In the genomic region with DNA sequence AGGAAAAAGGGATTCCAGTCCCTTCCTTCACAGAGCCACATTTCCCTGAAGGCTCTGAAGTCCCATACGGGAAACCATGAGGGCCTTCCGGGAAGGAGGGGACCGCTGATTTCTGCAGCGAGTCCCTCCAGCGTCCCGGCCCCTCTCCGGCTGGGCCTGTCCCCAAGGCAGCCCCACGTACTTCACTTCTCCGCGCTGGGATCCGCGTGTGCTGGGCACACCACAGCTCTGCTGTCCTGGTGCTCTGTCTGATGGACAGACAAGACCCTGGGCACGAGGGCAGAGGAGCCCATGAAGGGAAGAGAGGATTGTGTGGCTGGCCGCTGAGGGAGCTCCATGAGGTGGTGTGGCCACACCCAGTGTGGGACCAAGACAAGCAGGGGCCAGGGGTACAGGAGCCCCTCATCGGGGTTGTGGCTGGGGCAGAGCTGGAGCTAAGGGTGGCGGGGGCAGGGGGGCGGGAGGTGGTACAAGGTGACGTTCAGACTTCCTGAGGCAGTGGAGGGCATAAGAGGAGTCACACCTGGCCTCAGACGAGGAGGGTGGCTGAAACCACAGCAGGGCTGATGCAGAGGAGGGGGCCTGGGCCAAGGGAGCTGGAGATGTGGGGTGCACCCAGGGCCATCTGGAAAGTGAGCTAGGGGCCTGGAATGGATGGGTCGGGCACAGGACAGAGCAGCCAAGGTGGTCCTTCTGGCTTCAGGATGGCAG, we compare ENCODE assay signal across 13 cellular contexts. TPM values are rescaled to one million over a fixed set of nuclear protein-coding genes. Genes with fewer than 3 reads are reported as not detected.
DNase-seq lines count a peak whose midpoint lies in the region; ATAC-seq, FAIRE-seq and TF ChIP-seq lines count a peak whose summit lies in the region.
"Had no signal": no experiment of that assay in that cellular context is flagged by ENCODE, and none has a peak within 500 bp of the region (broad histone marks: within the 10 kb centered on the region; RNA-seq: fewer than 3 reads in every experiment).

No MANE protein-coding gene starts in this region.

- peak overlapping the region; percentile 18 for H3K27ac Mint-ChIP-seq in Caco-2 (ENCODE audit: unreplicated experiment)
- H3K27ac Mint-ChIP-seq in activated T-helper 2 cell treated with anti-CD3 and anti-CD28 coated beads, Interferon-gamma antibody, Interleukin-2, Interleukin-4, amounts not matched to agents 10 μg/mL and 5 μg/mL and 100 μg/mL, durations not matched to agents 14 hours and 24 hours and 36 hours, result no peak overlapping the region
- H3K27ac Mint-ChIP-seq in natural killer cell treated with Interleukin-12 subunit alpha and Interleukin-12 subunit beta and Interleukin-15 and Interleukin-18, amount 100 ng/mL, for 72 hours, result peak overlapping the region in 1 of 2 donors; percentile 21
- H3K27ac Mint-ChIP-seq: activated CD4-positive, alpha-beta T cell treated with anti-CD3 and anti-CD28 coated beads for 36 hours had no signal

- H3K27me3 ChIP-seq in Caco-2 (replicated peaks; ENCODE audit: control insufficient read depth, insufficient read depth, low read length) (no peaks in the 10 kb centered on the region), BE2C (no peaks in the 10 kb centered on the region)

- peaks cover 6% of the 10 kb centered on the region for H3K4me1 Mint-ChIP-seq in Caco-2 (ENCODE audit: low read depth, unreplicated experiment)
- H3K4me1 Mint-ChIP-seq in activated T-helper 2 cell treated with anti-CD3 and anti-CD28 coated beads, Interferon-gamma antibody, Interleukin-2, Interleukin-4, amounts not matched to agents 10 μg/mL and 5 μg/mL and 100 μg/mL, durations not matched to agents 14 hours and 24 hours and 36 hours (ENCODE audit: low read depth), result peaks cover 28% of the 10 kb centered on the region
- H3K4me1 Mint-ChIP-seq in natural killer cell treated with Interleukin-12 subunit alpha and Interleukin-12 subunit beta and Interleukin-15 and Interleukin-18, amount 100 ng/mL, for 72 hours (ENCODE audit: low read depth in 2 of 2), result peaks cover 22 to 33% of the 10 kb centered on the region in 2 donors

- H3K9me3 Mint-ChIP-seq in Caco-2 (ENCODE audit: unreplicated experiment), result no peaks in the 10 kb centered on the region
- no peaks in the 10 kb centered on the region for H3K9me3 Mint-ChIP-seq in activated T-helper 2 cell treated with anti-CD3 and anti-CD28 coated beads, Interferon-gamma antibody, Interleukin-2, Interleukin-4, amounts not matched to agents 10 μg/mL and 5 μg/mL and 100 μg/mL, durations not matched to agents 14 hours and 24 hours and 36 hours
- no peaks in the 10 kb centered on the region for H3K9me3 Mint-ChIP-seq in natural killer cell treated with Interleukin-12 subunit alpha and Interleukin-12 subunit beta and Interleukin-15 and Interleukin-18, amount 100 ng/mL, for 72 hours

- no peak for TF ChIP-seq CTCF in Caco-2 (IDR thresholded peaks at IDR 0.05; ENCODE audit: insufficient read depth in 1 of 2, low read depth in 1 of 2, low read length in 1 of 2, severe bottlenecking in 1 of 2, unreplicated experiment in 1 of 2)
- TF ChIP-seq CTCF in BE2C (IDR thresholded peaks at IDR 0.05; ENCODE audit: low read depth, low read length), result no peak

- H3K4me1 ChIP-seq in Caco-2 (no peaks in the 10 kb centered on the region), BE2C (peaks cover 17% of the 10 kb centered on the region)

- no peak for FAIRE-seq in RCC 7860 (lab: Jason Lieb, UNC)

- CTCF ChIA-PET in Caco-2 (lab: Charles Lee), result interaction anchor here (0.6 to 1.0 kb wide), 3 partner anchors 22 to 112 kb away, joined by 3 to 4 read pairs (median 4); no protein-coding TSS in a partner anchor

- no peak for DNase-seq in Caco-2
- DNase-seq in activated T-helper 2 cell treated with anti-CD3 and anti-CD28 coated beads, Interferon-gamma antibody, Interleukin-2, Interleukin-4, amounts not matched to agents 10 μg/mL and 5 μg/mL and 100 μg/mL, durations not matched to agents 14 hours and 24 hours and 36 hours (ENCODE audit: low spot score), result no peak
- DNase-seq in natural killer cell treated with Interleukin-12 subunit alpha and Interleukin-12 subunit beta and Interleukin-15 and Interleukin-18, amount 100 ng/mL, for 72 hours (ENCODE audit: low spot score), result no peak
- DNase-seq in NCI-H2171 (lab: John Stamatoyannopoulos, UW), result no peak
- no peak for DNase-seq in BE2C
- no peak for DNase-seq in RCC 7860 (ENCODE audit: low spot score)
- DNase-seq: C1 segment of cervical spinal cord, NCI-H1694 treated with DMSO at 0.1 percent for 48 hours, NCI-H524 treated with DMSO at 0.1 percent for 48 hours, SW 1271 had no signal

- H3K4me3 Mint-ChIP-seq in Caco-2 (ENCODE audit: unreplicated experiment), result no peak overlapping the region
- peak overlapping the region; percentile 34 for H3K4me3 Mint-ChIP-seq in activated T-helper 2 cell treated with anti-CD3 and anti-CD28 coated beads, Interferon-gamma antibody, Interleukin-2, Interleukin-4, amounts not matched to agents 10 μg/mL and 5 μg/mL and 100 μg/mL, durations not matched to agents 14 hours and 24 hours and 36 hours (ENCODE audit: low read depth)
- H3K4me3 Mint-ChIP-seq in natural killer cell treated with Interleukin-12 subunit alpha and Interleukin-12 subunit beta and Interleukin-15 and Interleukin-18, amount 100 ng/mL, for 72 hours, result peak overlapping the region; percentile 25
- H3K4me3 Mint-ChIP-seq: activated CD4-positive, alpha-beta T cell treated with anti-CD3 and anti-CD28 coated beads for 36 hours had no signal

- H3K9me3 ChIP-seq in Caco-2 (no peaks in the 10 kb centered on the region), BE2C (no peaks in the 10 kb centered on the region)
- H3K9me3 ChIP-seq: thoracic aorta had no signal

- H3K36me3 Mint-ChIP-seq in Caco-2 (ENCODE audit: insufficient read depth, unreplicated experiment), result peaks cover 67% of the 10 kb centered on the region
- no peaks in the 10 kb centered on the region for H3K36me3 Mint-ChIP-seq in activated T-helper 2 cell treated with anti-CD3 and anti-CD28 coated beads, Interferon-gamma antibody, Interleukin-2, Interleukin-4, amounts not matched to agents 10 μg/mL and 5 μg/mL and 100 μg/mL, durations not matched to agents 14 hours and 24 hours and 36 hours (ENCODE audit: low read depth)
- no peaks in the 10 kb centered on the region for H3K36me3 Mint-ChIP-seq in natural killer cell treated with Interleukin-12 subunit alpha and Interleukin-12 subunit beta and Interleukin-15 and Interleukin-18, amount 100 ng/mL, for 72 hours

- no peaks in the 10 kb centered on the region for H3K36me3 ChIP-seq in Caco-2 (ENCODE audit: control insufficient read depth, insufficient read depth, low read length)
- H3K36me3 ChIP-seq in BE2C, result no peaks in the 10 kb centered on the region
- H3K36me3 ChIP-seq: thoracic aorta had no signal

- H3K27me3 Mint-ChIP-seq in Caco-2 (ENCODE audit: insufficient read depth, unreplicated experiment), result no peaks in the 10 kb centered on the region
- H3K27me3 Mint-ChIP-seq in activated T-helper 2 cell treated with anti-CD3 and anti-CD28 coated beads, Interferon-gamma antibody, Interleukin-2, Interleukin-4, amounts not matched to agents 10 μg/mL and 5 μg/mL and 100 μg/mL, durations not matched to agents 14 hours and 24 hours and 36 hours (ENCODE audit: low read depth), result peaks cover 34% of the 10 kb centered on the region
- H3K27me3 Mint-ChIP-seq in natural killer cell treated with Interleukin-12 subunit alpha and Interleukin-12 subunit beta and Interleukin-15 and Interleukin-18, amount 100 ng/mL, for 72 hours, result peaks cover 5 to 6% of the 10 kb centered on the region in 2 donors

- intact Hi-C loops in Caco-2 (cut with micrococcal nuclease; ENCODE audit: unreplicated experiment), result no loop called here
- intact Hi-C loops in activated T-helper 2 cell treated with anti-CD3 and anti-CD28 coated beads, Interferon-gamma antibody, Interleukin-2, Interleukin-4, amounts not matched to agents 10 μg/mL and 5 μg/mL and 100 μg/mL, durations not matched to agents 14 hours and 24 hours and 36 hours (cut with micrococcal nuclease), result loop anchor here (1.0 kb wide), 1 partner anchor 142 kb away; no protein-coding TSS in a partner anchor

- BruUV-seq in Caco-2 (replicated peaks; lab: Mats Ljungman, UMichigan), result no TSS peak

- no peak overlapping the region for H3K4me3 ChIP-seq in Caco-2 (ENCODE audit: low read depth, low read length)
- no peak overlapping the region for H3K4me3 ChIP-seq in BE2C (ENCODE audit: low read depth, low read length)
- H3K4me3 ChIP-seq: thoracic aorta had no signal

- peak; percentile 10 for ATAC-seq in HG02642 (IDR thresholded peaks at IDR 0.05; ENCODE audit: poor library complexity, unreplicated experiment)
- no peak for ATAC-seq in natural killer cell treated with Interleukin-12 subunit alpha and Interleukin-12 subunit beta and Interleukin-15 and Interleukin-18, amount 100 ng/mL, for 72 hours

- POLR2A ChIA-PET in Caco-2 (lab: Charles Lee), result interaction anchor here (0.6 kb wide), 1 partner anchor 10 kb away, joined by 3 read pairs; no protein-coding TSS in a partner anchor

RNA-seq across cellular contexts. Expression of a gene that starts 57.2 kb away (rescaled TPM):
- total RNA-seq in Caco-2 (2022), result 156 and 166 TPM in 2 replicates
- 80.5 and 90.7 TPM in 2 replicates for total RNA-seq in activated T-helper 2 cell treated with anti-CD3 and anti-CD28 coated beads, Interferon-gamma antibody, Interleukin-2, Interleukin-4, amounts not matched to agents 10 μg/mL and 5 μg/mL and 100 μg/mL, durations not matched to agents 14 hours and 24 hours and 36 hours
- 10 to 100 TPM; 45.7 to 90.9 TPM for total RNA-seq in natural killer cell treated with Interleukin-12 subunit alpha and Interleukin-12 subunit beta and Interleukin-15 and Interleukin-18, amount 100 ng/mL, for 72 hours
- polyA plus RNA-seq in BE2C (2012; ENCODE audit: insufficient read depth, insufficient read length, low read depth), result 67.4 TPM

RNA-seq across cellular contexts. Expression of a gene that starts 57.3 kb away (rescaled TPM):
- total RNA-seq in Caco-2 (2022), result 34.0 and 34.2 TPM in 2 replicates
- total RNA-seq in activated T-helper 2 cell treated with anti-CD3 and anti-CD28 coated beads, Interferon-gamma antibody, Interleukin-2, Interleukin-4, amounts not matched to agents 10 μg/mL and 5 μg/mL and 100 μg/mL, durations not matched to agents 14 hours and 24 hours and 36 hours, result 24.7 and 26.7 TPM in 2 replicates
- total RNA-seq in natural killer cell treated with Interleukin-12 subunit alpha and Interleukin-12 subunit beta and Interleukin-15 and Interleukin-18, amount 100 ng/mL, for 72 hours, result 10 to 100 TPM; 25.8 to 27.9 TPM
- 23.0 TPM for polyA plus RNA-seq in BE2C (2012; ENCODE audit: insufficient read depth, insufficient read length, low read depth)
